ENCODE assay signal across 8 cellular contexts in the genomic region with DNA sequence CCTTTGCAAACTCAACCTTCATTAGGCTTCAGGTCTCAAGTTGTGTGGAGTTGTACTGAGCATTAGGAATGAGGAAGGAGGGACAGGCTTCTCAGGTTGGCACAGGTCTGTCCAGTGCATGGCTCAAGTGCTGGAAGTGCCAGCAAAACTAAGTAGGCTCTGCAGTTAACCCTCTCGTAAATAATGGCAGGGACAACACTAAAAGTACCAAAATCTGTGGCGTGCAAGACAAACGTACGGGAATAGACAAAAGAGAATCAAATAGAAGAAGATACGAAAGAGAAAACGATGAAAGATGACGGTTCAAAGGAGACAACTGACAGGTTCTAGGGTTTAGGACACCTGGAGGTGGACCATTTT. TPM values are rescaled to one million over a fixed set of nuclear protein-coding genes. Genes with fewer than 3 reads are reported as not detected.
A peak's percentile ranks its signal among the peaks of the same experiment; 100 is the strongest.
DNase-seq lines count a peak whose midpoint lies in the region; ATAC-seq and TF ChIP-seq lines count a peak whose summit lies in the region.

No MANE protein-coding gene starts in this region.

- no peaks in the 10 kb centered on the region for H3K9me3 Mint-ChIP-seq in stimulated activated memory B cell treated with anti-CD40 and anti-IgM and Interleukin-4, amounts not matched to agents 10 μg/mL and 1 μg/mL and 100 μg/mL, for 72 hours

- peak overlapping the region; percentile 78 to 100 (median 98) for H3K27ac ChIP-seq in adrenal gland
- no peak overlapping the region for H3K27ac ChIP-seq in iPS-18a (ENCODE audit: low read length)

- H3K9ac ChIP-seq in iPS-18a (ENCODE audit: low read length), result peak overlapping the region; percentile 94

- ATAC-seq in HG03095 (IDR thresholded peaks at IDR 0.05; ENCODE audit: unreplicated experiment), result peak; percentile 4
- no peak for ATAC-seq in stimulated activated memory B cell treated with anti-CD40 and anti-IgM and Interleukin-4, amounts not matched to agents 10 μg/mL and 1 μg/mL and 100 μg/mL, for 72 hours
- ATAC-seq in HG02798 (IDR thresholded peaks at IDR 0.05; ENCODE audit: poor library complexity, unreplicated experiment), result no peak

- H3K27me3 ChIP-seq in adrenal gland, result no peaks in the 10 kb centered on the region
- H3K27me3 ChIP-seq in iPS-18a (ENCODE audit: control insufficient read depth, insufficient read depth, low read length), result no peaks in the 10 kb centered on the region

- no peaks in the 10 kb centered on the region for H3K36me3 ChIP-seq in adrenal gland (replicated peaks in 1 of 2)
- no peaks in the 10 kb centered on the region for H3K36me3 ChIP-seq in iPS-18a (ENCODE audit: control insufficient read depth, low read depth, low read length)

- H3K4me3 ChIP-seq in adrenal gland, result peak overlapping the region; percentile 0 to 96 (median 74)
- H3K4me3 ChIP-seq in iPS-18a (ENCODE audit: low read length), result peak overlapping the region; percentile 96

- H3K4me1 Mint-ChIP-seq in stimulated activated memory B cell treated with anti-CD40 and anti-IgM and Interleukin-4, amounts not matched to agents 10 μg/mL and 1 μg/mL and 100 μg/mL, for 72 hours, result peaks cover 46% of the 10 kb centered on the region

- H3K4me3 Mint-ChIP-seq in stimulated activated memory B cell treated with anti-CD40 and anti-IgM and Interleukin-4, amounts not matched to agents 10 μg/mL and 1 μg/mL and 100 μg/mL, for 72 hours, result peak overlapping the region; percentile 94

- TF ChIP-seq CTCF in adrenal gland (IDR thresholded peaks at IDR 0.05), result no peak

- no peaks in the 10 kb centered on the region for H3K9me3 ChIP-seq in adrenal gland (replicated peaks in 1 of 3)
- no peaks in the 10 kb centered on the region for H3K9me3 ChIP-seq in iPS-18a (ENCODE audit: control insufficient read depth, low read depth, low read length)

- peak overlapping the region; percentile 99 for H3K27ac Mint-ChIP-seq in stimulated activated memory B cell treated with anti-CD40 and anti-IgM and Interleukin-4, amounts not matched to agents 10 μg/mL and 1 μg/mL and 100 μg/mL, for 72 hours

- TF ChIP-seq POLR2A in adrenal gland (IDR thresholded peaks at IDR 0.05), result no peak

- DNase-seq in GM03348 (ENCODE audit: low spot score), result peak; percentile 18
- peak in 3 of 7 donors; percentile 22 to 30 (median 23) for DNase-seq in adrenal gland
- no peak for DNase-seq in COLO829 (ENCODE audit: low spot score)
- no peak for DNase-seq in HPDE6-E6E7 (ENCODE audit: extremely low spot score)

- no peaks in the 10 kb centered on the region for H3K27me3 Mint-ChIP-seq in stimulated activated memory B cell treated with anti-CD40 and anti-IgM and Interleukin-4, amounts not matched to agents 10 μg/mL and 1 μg/mL and 100 μg/mL, for 72 hours

- peaks cover 22% of the 10 kb centered on the region for H3K36me3 Mint-ChIP-seq in stimulated activated memory B cell treated with anti-CD40 and anti-IgM and Interleukin-4, amounts not matched to agents 10 μg/mL and 1 μg/mL and 100 μg/mL, for 72 hours

- intact Hi-C loops in adrenal gland (cut with DNase I), result loop anchor here (10.0 kb wide), 1 partner anchor 55 kb away; the partner anchor contains the start of gene GEMIN2 (in 2 of the 2)

- H3K4me1 ChIP-seq in adrenal gland (replicated peaks in 1 of 2) (peaks cover 23 to 45% of the 10 kb centered on the region in 2 donors), iPS-18a (ENCODE audit: control insufficient read depth, low read depth, low read length) (peaks cover 6% of the 10 kb centered on the region)

- WGBS in adrenal gland, 4 donors, result 0% methylated on average over 7 of the region's 7 CpGs

RNA-seq across cellular contexts. Expression of gene TRAPPC6B, which starts 0.6 kb away (rescaled TPM):
- total RNA-seq in adrenal gland, result 10 to 100 TPM; 19.7 to 46.6 (median 32.4) TPM
- 10 to 100 TPM; 11.1 to 42.2 (median 13.4) TPM for polyA plus RNA-seq in adrenal gland

RNA-seq across cellular contexts. Expression of gene PNN, which starts 5.5 kb away (rescaled TPM):
- 10 to 100 TPM; 11.3 to 48.4 (median 37.1) TPM for total RNA-seq in adrenal gland
- polyA plus RNA-seq in adrenal gland, result 10 to 100 TPM; 44.2 to 86.0 (median 81.6) TPM

RNA-seq across cellular contexts. Expression of gene GEMIN2, which starts 55.4 kb away (rescaled TPM):
- 10 to 100 TPM in 4 of 8 donors, 1 to 10 TPM in 4; 1.1 to 18.4 (median 10.1) TPM for total RNA-seq in adrenal gland
- 10 to 100 TPM in 1 of 3 donors, 1 to 10 TPM in 2; 6.6 to 12.4 (median 8.5) TPM for polyA plus RNA-seq in adrenal gland
